In the genomic region with DNA sequence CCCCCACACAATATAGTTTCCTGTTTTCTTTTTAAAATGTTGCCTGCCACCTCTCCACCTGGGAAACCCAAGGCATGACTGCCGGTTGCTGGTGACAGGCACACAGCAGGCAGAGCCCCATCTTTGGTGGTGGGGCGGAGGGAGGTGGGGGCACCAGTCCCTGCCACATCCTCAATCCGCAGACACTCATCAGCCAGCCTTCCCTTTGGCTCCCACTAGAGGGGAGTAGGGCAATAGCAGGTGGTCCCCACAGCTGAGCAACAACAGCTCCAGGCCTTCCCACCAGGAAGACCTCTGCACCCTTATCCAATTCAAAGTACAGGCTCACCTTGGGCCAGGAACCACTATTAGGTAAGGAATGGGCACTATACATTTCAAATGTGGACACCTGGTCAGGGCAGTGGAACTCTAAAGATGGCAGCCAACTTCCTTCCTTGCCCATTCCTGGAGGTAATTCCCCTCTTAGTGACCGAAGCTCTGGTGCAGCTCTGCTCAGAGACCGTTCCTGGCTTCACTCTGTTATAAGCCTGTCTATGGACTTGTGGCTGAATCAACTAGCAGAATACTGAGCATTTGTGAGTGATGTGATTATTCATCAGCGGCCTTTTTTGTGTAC, we compare ENCODE assay signal across 1 cellular context.
TF ChIP-seq lines count a peak whose summit lies in the region.

No MANE protein-coding gene starts in this region.

TF ChIP-seq in SK-N-SH treated with all-trans-retinoic acid at 6 μM for 48 hours, 23 proteins besides CTCF, POLR2A, EP300 and RAD21 (continued from another document):
- TF ChIP-seq POU6F1 (CRISPR knock-in tag; IDR thresholded peaks at IDR 0.05; ENCODE audit: borderline replicate concordance, low read depth): no peak
- TF ChIP-seq ARNTL (CRISPR knock-in tag; IDR thresholded peaks at IDR 0.05; ENCODE audit: borderline replicate concordance, low read depth): no peak
